In the genomic region with DNA sequence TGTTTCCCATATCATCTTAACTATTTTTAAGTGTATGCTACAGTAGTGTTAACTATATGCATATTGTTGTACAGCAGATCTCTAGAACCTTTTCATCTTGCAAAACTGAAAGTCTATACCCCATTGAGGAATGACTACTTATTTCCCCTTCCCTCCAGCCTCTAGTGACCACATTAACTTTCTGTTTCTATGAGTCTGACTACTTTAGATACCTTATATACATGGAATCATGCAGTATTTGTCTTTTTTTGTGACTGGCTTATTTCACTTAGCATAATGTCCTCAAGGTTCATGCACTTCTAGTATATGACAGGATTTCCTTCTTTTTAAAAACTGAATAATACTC, we compare ENCODE assay signal across 10 cellular contexts.
DNase-seq lines count a peak whose midpoint lies in the region; ATAC-seq and TF ChIP-seq lines count a peak whose summit lies in the region.
"Had no signal": no experiment of that assay in that cellular context is flagged by ENCODE, and none has a peak within 500 bp of the region (broad histone marks: within the 10 kb centered on the region; RNA-seq: fewer than 3 reads in every experiment).

No MANE protein-coding gene starts in this region.

- no peak for DNase-seq in mammary epithelial cell
- DNase-seq in putamen (ENCODE audit: low spot score): no peak
- no peak for DNase-seq in NCI-H2196 (lab: John Stamatoyannopoulos, UW; ENCODE audit: unreplicated experiment)
- no peak for DNase-seq in AG08396 (ENCODE audit: low spot score)
- DNase-seq: cortex of kidney, NCI-H2029, ovary had no signal

- in situ Hi-C loops in mammary epithelial cell (cut with MboI; ENCODE audit: low sequenced_read_pairs in 2 of 2): no loop called here

- ATAC-seq in GM19025 (IDR thresholded peaks at IDR 0.05; ENCODE audit: low read depth, unreplicated experiment): peak; percentile 98
- ATAC-seq in GM21528 (IDR thresholded peaks at IDR 0.05; ENCODE audit: low FRiP score, unreplicated experiment): peak; percentile 99
- ATAC-seq in HG03139 (IDR thresholded peaks at IDR 0.05; ENCODE audit: unreplicated experiment): peak; percentile 98

- H2AFZ ChIP-seq in mammary epithelial cell (ENCODE audit: low read depth, low read length): peak overlapping the region; percentile 78

- H3K9ac ChIP-seq in mammary epithelial cell (ENCODE audit: insufficient read depth, low read length): no peak overlapping the region

- no peaks in the 10 kb centered on the region for H4K20me1 ChIP-seq in mammary epithelial cell (ENCODE audit: insufficient read depth, low read length)

- intact Hi-C loops in mammary epithelial cell (cut with micrococcal nuclease): loop anchor here (2.0 kb wide), 1 partner anchor 18 kb away; no protein-coding TSS in a partner anchor

- peak overlapping the region; percentile 85 for H3K27ac ChIP-seq in mammary epithelial cell (ENCODE audit: insufficient read depth, low read depth, low read length)
- H3K27ac ChIP-seq: ovary had no signal

- CTCF ChIA-PET in mammary epithelial cell (lab: Charles Lee; ENCODE audit: low non-redundant PET): no interaction called here

- dilution Hi-C loops in mammary epithelial cell (cut with HindIII; ENCODE audit: low sequenced_read_pairs): no loop called here

- H3K79me2 ChIP-seq in mammary epithelial cell (ENCODE audit: insufficient read depth, low read length): no peaks in the 10 kb centered on the region

- H3K4me3 ChIP-seq in mammary epithelial cell (replicated peaks in 1 of 3; ENCODE audit: insufficient read depth in 1 of 3, low read depth in 2 of 3, low read length in 3 of 3): no peak overlapping the region
- H3K4me3 ChIP-seq: ovary had no signal

- no peaks in the 10 kb centered on the region for H3K36me3 ChIP-seq in mammary epithelial cell (ENCODE audit: insufficient read depth, low read length)
- H3K36me3 ChIP-seq: ovary had no signal

- H3K4me2 ChIP-seq in mammary epithelial cell (ENCODE audit: insufficient read depth, low read depth, low read length): no peak overlapping the region

- TF ChIP-seq CTCF in mammary epithelial cell (conservative IDR thresholded peaks at IDR 0.05 in 1 of 2, IDR thresholded peaks at IDR 0.05 in 1 of 2; ENCODE audit: extremely low read depth in 1 of 2, insufficient read depth in 1 of 2, low read depth in 1 of 2, low read length in 2 of 2): no peak

- no peaks in the 10 kb centered on the region for H3K27me3 ChIP-seq in mammary epithelial cell (ENCODE audit: insufficient read depth, low read length)
- H3K27me3 ChIP-seq: ovary had no signal

- no TSS peak for BruUV-seq in mammary epithelial cell (replicated peaks; lab: Mats Ljungman, UMichigan)

- peaks cover 2% of the 10 kb centered on the region for H3K9me3 ChIP-seq in mammary epithelial cell (replicated peaks; ENCODE audit: insufficient read depth, low read length)
- H3K9me3 ChIP-seq: ovary had no signal

- peaks cover 24% of the 10 kb centered on the region for H3K4me1 ChIP-seq in mammary epithelial cell (ENCODE audit: insufficient read depth, low read length)
